Comparison of ENCODE assay signal across 8 cellular contexts in the genomic region with DNA sequence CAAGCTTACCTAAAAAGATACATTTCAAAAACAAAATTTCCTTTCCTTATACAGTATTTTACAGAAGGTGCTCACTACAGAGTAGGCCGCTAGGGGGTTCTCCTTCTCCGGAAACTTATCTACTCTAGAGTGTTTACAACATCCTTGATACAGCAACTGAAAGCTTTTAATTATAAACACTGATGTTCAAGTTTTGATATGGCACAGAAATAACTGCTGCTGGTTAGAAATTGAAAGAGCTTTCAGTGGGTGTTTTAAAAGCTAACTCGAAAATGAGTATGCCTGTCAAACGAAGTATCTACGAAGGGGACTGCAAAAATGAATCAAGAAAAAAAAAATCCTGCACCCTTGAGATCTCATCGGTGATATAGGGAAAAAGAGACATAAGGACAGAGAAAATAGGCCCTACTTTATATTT. TPM values are rescaled to one million over a fixed set of nuclear protein-coding genes. Genes with fewer than 3 reads are reported as not detected.
A peak's percentile ranks its signal among the peaks of the same experiment; 100 is the strongest.
DNase-seq lines count a peak whose midpoint lies in the region; ATAC-seq, FAIRE-seq and TF ChIP-seq lines count a peak whose summit lies in the region.

No MANE protein-coding gene starts in this region.

- no peak overlapping the region for H2AFZ ChIP-seq in HepG2 (ENCODE audit: low read length)

- intact Hi-C loops in HepG2 (cut with micrococcal nuclease; ENCODE audit: unreplicated experiment): loop anchor here (1.0 to 2.0 kb wide), 3 partner anchors 17 to 45 kb away; partner anchors contain the start of gene C1orf116

- 2% methylated on average over 6 of the region's 6 CpGs for WGBS in HepG2 (ENCODE audit: low lambda C conversion rate)

- H3K4me3 ChIP-seq in BE2C (ENCODE audit: low read depth, low read length) (peak overlapping the region; percentile 95), HepG2 (replicated peaks in 1 of 3; ENCODE audit: insufficient read depth in 1 of 3, low read depth in 2 of 3, low read length in 3 of 3) (peak overlapping the region; percentile 95 to 98 (median 96))

- no peaks in the 10 kb centered on the region; the same call in none of the 2 replicates for H4K20me1 ChIP-seq in HepG2 (ENCODE audit: insufficient read depth, low read length)

- DNase-seq in BE2C: peak; percentile 47
- DNase-seq in NCI-H1105 treated with DMSO at 0.1 percent for 48 hours (lab: John Stamatoyannopoulos, UW): peak; percentile 62
- DNase-seq in dedifferentiated amniotic fluid mesenchymal stem cell (ENCODE audit: extremely low spot score): peak; percentile 70
- peak; percentile 38 for DNase-seq in HepG2 (ENCODE audit: low spot score)
- peak; percentile 32 for DNase-seq in stimulated activated CD8-positive, alpha-beta memory T cell treated with anti-CD3 and anti-CD28 coated beads, Interleukin-15, amount 100 ng/mL, for 1 hour (ENCODE audit: low read depth)

- peaks cover 17% of the 10 kb centered on the region for H3K36me3 ChIP-seq in BE2C
- peaks cover 0 to 10% of the 10 kb centered on the region in 2 experiments; a peak in 1 of 5 replicates for H3K36me3 ChIP-seq in HepG2 (replicated peaks in 1 of 2; ENCODE audit: control insufficient read depth in 1 of 2, insufficient read depth in 2 of 2, low read length in 2 of 2)

- peak overlapping the region; percentile 94 for H3K9ac ChIP-seq in HepG2 (ENCODE audit: insufficient read depth, low read depth, low read length)

- no peak for TF ChIP-seq RAD21 in HepG2 (CRISPR knock-in tag; IDR thresholded peaks at IDR 0.05)

- peak; percentile 30 for ATAC-seq in GM19372 (IDR thresholded peaks at IDR 0.05; ENCODE audit: low read depth, unreplicated experiment)
- ATAC-seq in HepG2: no peak
- no peak for ATAC-seq in GM19351 (IDR thresholded peaks at IDR 0.05; ENCODE audit: unreplicated experiment)

- peaks cover 54% of the 10 kb centered on the region for H3K79me2 ChIP-seq in HepG2 (ENCODE audit: insufficient read depth, low read length)

- peaks cover 11% of the 10 kb centered on the region for H3K27me3 ChIP-seq in BE2C
- no peaks in the 10 kb centered on the region; a peak in 1 of 5 replicates for H3K27me3 ChIP-seq in HepG2 (ENCODE audit: control insufficient read depth in 1 of 2, insufficient read depth in 2 of 2, low read length in 2 of 2)

- BruUV-seq in HepG2 (replicated peaks; lab: Mats Ljungman, UMichigan): TSS peak; percentile 46

- H3K9me3 ChIP-seq in BE2C: no peaks in the 10 kb centered on the region
- no peaks in the 10 kb centered on the region for H3K9me3 ChIP-seq in HepG2 (ENCODE audit: low read length)

- FAIRE-seq in TTC549 (lab: Jason Lieb, UNC) (peak; percentile 90), HepG2 (lab: Jason Lieb, UNC) (no peak)

- peaks cover 6% of the 10 kb centered on the region for H3K4me1 ChIP-seq in BE2C
- peaks cover 62% of the 10 kb centered on the region for H3K4me1 ChIP-seq in HepG2 (ENCODE audit: insufficient read depth, low read length)

- TF ChIP-seq POLR2A in HepG2 (IDR thresholded peaks at IDR 0.05; ENCODE audit: insufficient read depth in 1 of 2, low read depth in 2 of 2, low read length in 2 of 2): no peak

- peak overlapping the region; percentile 98 for H3K4me2 ChIP-seq in HepG2 (ENCODE audit: low read depth, low read length)

- POLR2A ChIA-PET in HepG2 (lab: Yijun Ruan, JAX): interaction anchor here (2.0 kb wide), 1 partner anchor 18 kb away, joined by 6 read pairs; the partner anchor contains the start of gene C1orf116

- peak overlapping the region; percentile 90 for H3K27ac ChIP-seq in HepG2 (ENCODE audit: extremely low read length, insufficient read depth, low read length)

- TF ChIP-seq EP300 in HepG2 (IDR thresholded peaks at IDR 0.05; ENCODE audit: low read depth in 2 of 2, low read length in 2 of 2) (no peak), HepG2 (CRISPR knock-in tag; IDR thresholded peaks at IDR 0.05; ENCODE audit: borderline replicate concordance) (no peak)

- in situ Hi-C loops in HepG2 (cut with HindIII; ENCODE audit: extremely low pct_ligation_motif_present, low pct_unique_long_range_greater_than_20kb): no loop called here

- TF ChIP-seq CTCF in BE2C (IDR thresholded peaks at IDR 0.05; ENCODE audit: low read depth, low read length) (peak; percentile 89), HepG2 (CRISPR knock-in tag; IDR thresholded peaks at IDR 0.05) (peak; percentile 59)

- CTCF ChIA-PET in HepG2 (lab: Yijun Ruan, JAX; ENCODE audit: low intra/inter-chr PET ratio, low total read pairs): interaction anchor here (1.4 to 3.2 kb wide), 2 partner anchors 27 to 450 kb away, joined by 3 to 14 read pairs; no protein-coding TSS in a partner anchor

RNA-seq across cellular contexts. Expression of gene YOD1, which starts 1.0 kb away (rescaled TPM):
- 5.1 TPM for polyA plus RNA-seq in BE2C (2012; ENCODE audit: insufficient read depth, insufficient read length, low read depth)
- total RNA-seq in HepG2 (2016; rRNA removed; fragmentation: Illumina TruSeq; extraction: Trizol): 9.1 and 14.1 TPM in 2 replicates
- 0.91 and 1.1 TPM in 2 replicates for total RNA-seq in HepG2 (2016; cell fraction: cytosol; rRNA removed; fragmentation: Illumina TruSeq; extraction: Trizol; ENCODE audit: low read depth)
- 9.1 and 13.9 TPM in 2 replicates for total RNA-seq in HepG2 (2016; cell fraction: insoluble cytoplasmic fraction; rRNA removed; fragmentation: Illumina TruSeq; extraction: Trizol)
- total RNA-seq in HepG2 (2016; cell fraction: membrane; rRNA removed; fragmentation: Illumina TruSeq; extraction: Trizol): 5.3 and 5.7 TPM in 2 replicates
- 14.7 and 16.3 TPM in 2 replicates for total RNA-seq in HepG2 (2016; cell fraction: nucleus; rRNA removed; fragmentation: Illumina TruSeq; extraction: Trizol)
- polyA plus RNA-seq in HepG2 (2011; rRNA removed): 2.5 and 3.4 TPM in 2 replicates
- 1.1 and 1.7 TPM in 2 replicates for polyA plus RNA-seq in HepG2 (2011; cell fraction: cytosol; rRNA removed)
- polyA plus RNA-seq in HepG2 (2011; cell fraction: nucleus; rRNA removed): 4.1 and 4.8 TPM in 2 replicates
- polyA plus RNA-seq in HepG2 (2012): 3.9 and 4.9 TPM in 2 replicates
- 0.36 and 0.38 TPM in 2 replicates for polyA plus RNA-seq in HepG2 (2016; cell fraction: cytosol; fragmentation: Illumina TruSeq; extraction: Trizol; ENCODE audit: low read depth)
- 9.5 and 10.5 TPM in 2 replicates for polyA plus RNA-seq in HepG2 (2016; cell fraction: insoluble cytoplasmic fraction; fragmentation: Illumina TruSeq; extraction: Trizol; ENCODE audit: low read depth)
- 2.4 and 2.5 TPM in 2 replicates for polyA plus RNA-seq in HepG2 (2016; cell fraction: membrane; fragmentation: Illumina TruSeq; extraction: Trizol; ENCODE audit: low read depth)
- polyA plus RNA-seq in HepG2 (2016; cell fraction: nucleus; fragmentation: Illumina TruSeq; extraction: Trizol; ENCODE audit: insufficient read depth, low read depth): 15.7 and 15.8 TPM in 2 replicates
- 2.4 and 7.1 TPM in 2 replicates for polyA minus RNA-seq in HepG2 (2011; rRNA and poly(A)+ RNA removed; ENCODE audit: low replicate concordance)
- polyA minus RNA-seq in HepG2 (2011; cell fraction: cytosol; rRNA and poly(A)+ RNA removed): 3.2 and 3.8 TPM in 2 replicates
- 16.9 and 21.2 TPM in 2 replicates for polyA minus RNA-seq in HepG2 (2011; cell fraction: nucleus; rRNA and poly(A)+ RNA removed)

RNA-seq across cellular contexts. Expression of gene PFKFB2, which starts 3.1 kb away (rescaled TPM):
- polyA plus RNA-seq in BE2C (2012; ENCODE audit: insufficient read depth, insufficient read length, low read depth): 2.6 TPM
- total RNA-seq in HepG2 (2016; rRNA removed; fragmentation: Illumina TruSeq; extraction: Trizol): 9.4 and 10.6 TPM in 2 replicates
- total RNA-seq in HepG2 (2016; cell fraction: cytosol; rRNA removed; fragmentation: Illumina TruSeq; extraction: Trizol; ENCODE audit: low read depth): 0.62 and 0.71 TPM in 2 replicates
- 10.2 and 10.9 TPM in 2 replicates for total RNA-seq in HepG2 (2016; cell fraction: insoluble cytoplasmic fraction; rRNA removed; fragmentation: Illumina TruSeq; extraction: Trizol)
- 2.7 and 2.9 TPM in 2 replicates for total RNA-seq in HepG2 (2016; cell fraction: membrane; rRNA removed; fragmentation: Illumina TruSeq; extraction: Trizol)
- total RNA-seq in HepG2 (2016; cell fraction: nucleus; rRNA removed; fragmentation: Illumina TruSeq; extraction: Trizol): 12.6 and 18.6 TPM in 2 replicates
- polyA plus RNA-seq in HepG2 (2011; rRNA removed): 3.9 and 4.6 TPM in 2 replicates
- 1.8 and 2.7 TPM in 2 replicates for polyA plus RNA-seq in HepG2 (2011; cell fraction: cytosol; rRNA removed)
- polyA plus RNA-seq in HepG2 (2011; cell fraction: nucleus; rRNA removed): 8.6 and 10.6 TPM in 2 replicates
- polyA plus RNA-seq in HepG2 (2012): 3.6 and 4.1 TPM in 2 replicates
- 0.22 and 0.25 TPM in 2 replicates for polyA plus RNA-seq in HepG2 (2016; cell fraction: cytosol; fragmentation: Illumina TruSeq; extraction: Trizol; ENCODE audit: low read depth)
- polyA plus RNA-seq in HepG2 (2016; cell fraction: insoluble cytoplasmic fraction; fragmentation: Illumina TruSeq; extraction: Trizol; ENCODE audit: low read depth): 5.0 TPM in 2 replicates
- polyA plus RNA-seq in HepG2 (2016; cell fraction: membrane; fragmentation: Illumina TruSeq; extraction: Trizol; ENCODE audit: low read depth): 0.60 and 0.72 TPM in 2 replicates
- 16.4 and 17.0 TPM in 2 replicates for polyA plus RNA-seq in HepG2 (2016; cell fraction: nucleus; fragmentation: Illumina TruSeq; extraction: Trizol; ENCODE audit: insufficient read depth, low read depth)
- 5.5 and 25.8 TPM in 2 replicates for polyA minus RNA-seq in HepG2 (2011; rRNA and poly(A)+ RNA removed; ENCODE audit: low replicate concordance)
- polyA minus RNA-seq in HepG2 (2011; cell fraction: cytosol; rRNA and poly(A)+ RNA removed): 2.8 and 3.1 TPM in 2 replicates
- polyA minus RNA-seq in HepG2 (2011; cell fraction: nucleus; rRNA and poly(A)+ RNA removed): 11.5 and 15.7 TPM in 2 replicates

RNA-seq across cellular contexts. Expression of gene C1orf116, which starts 17.4 kb away (rescaled TPM):
- not detected for polyA plus RNA-seq in BE2C (2012; ENCODE audit: insufficient read depth, insufficient read length, low read depth)
- 0.95 and 1.1 TPM in 2 replicates for total RNA-seq in HepG2 (2016; rRNA removed; fragmentation: Illumina TruSeq; extraction: Trizol)
- total RNA-seq in HepG2 (2016; cell fraction: cytosol; rRNA removed; fragmentation: Illumina TruSeq; extraction: Trizol; ENCODE audit: low read depth): 0.18 and 0.20 TPM in 2 replicates
- total RNA-seq in HepG2 (2016; cell fraction: insoluble cytoplasmic fraction; rRNA removed; fragmentation: Illumina TruSeq; extraction: Trizol): 0.80 and 0.89 TPM in 2 replicates
- total RNA-seq in HepG2 (2016; cell fraction: membrane; rRNA removed; fragmentation: Illumina TruSeq; extraction: Trizol): 0.56 and 0.65 TPM in 2 replicates
- total RNA-seq in HepG2 (2016; cell fraction: nucleus; rRNA removed; fragmentation: Illumina TruSeq; extraction: Trizol): 1.0 and 1.1 TPM in 2 replicates
- 0.51 and 0.77 TPM in 2 replicates for polyA plus RNA-seq in HepG2 (2011; rRNA removed)
- polyA plus RNA-seq in HepG2 (2011; cell fraction: cytosol; rRNA removed): 0.20 and 0.29 TPM in 2 replicates
- 1.0 and 1.2 TPM in 2 replicates for polyA plus RNA-seq in HepG2 (2011; cell fraction: nucleus; rRNA removed)
- 0.36 and 0.48 TPM in 2 replicates for polyA plus RNA-seq in HepG2 (2012)
- 0.09 and 0.16 TPM in 2 replicates for polyA plus RNA-seq in HepG2 (2016; cell fraction: cytosol; fragmentation: Illumina TruSeq; extraction: Trizol; ENCODE audit: low read depth)
- 1.4 and 1.6 TPM in 2 replicates for polyA plus RNA-seq in HepG2 (2016; cell fraction: insoluble cytoplasmic fraction; fragmentation: Illumina TruSeq; extraction: Trizol; ENCODE audit: low read depth)
- 0.35 and 0.52 TPM in 2 replicates for polyA plus RNA-seq in HepG2 (2016; cell fraction: membrane; fragmentation: Illumina TruSeq; extraction: Trizol; ENCODE audit: low read depth)
- polyA plus RNA-seq in HepG2 (2016; cell fraction: nucleus; fragmentation: Illumina TruSeq; extraction: Trizol; ENCODE audit: insufficient read depth, low read depth): 1.4 and 1.9 TPM in 2 replicates
- polyA minus RNA-seq in HepG2 (2011; rRNA and poly(A)+ RNA removed; ENCODE audit: low replicate concordance): 0.80 TPM in 2 replicates
- 0.44 and 0.69 TPM in 2 replicates for polyA minus RNA-seq in HepG2 (2011; cell fraction: cytosol; rRNA and poly(A)+ RNA removed)
- polyA minus RNA-seq in HepG2 (2011; cell fraction: nucleus; rRNA and poly(A)+ RNA removed): 1.5 and 2.6 TPM in 2 replicates

RNA-seq across cellular contexts. Expression of gene C4BPB, which starts 38.7 kb away (rescaled TPM):
- not detected for polyA plus RNA-seq in BE2C (2012; ENCODE audit: insufficient read depth, insufficient read length, low read depth)
- 115 and 155 TPM in 2 replicates for total RNA-seq in HepG2 (2016; rRNA removed; fragmentation: Illumina TruSeq; extraction: Trizol)
- total RNA-seq in HepG2 (2016; cell fraction: cytosol; rRNA removed; fragmentation: Illumina TruSeq; extraction: Trizol; ENCODE audit: low read depth): 32.6 and 35.5 TPM in 2 replicates
- total RNA-seq in HepG2 (2016; cell fraction: insoluble cytoplasmic fraction; rRNA removed; fragmentation: Illumina TruSeq; extraction: Trizol): 103 and 158 TPM in 2 replicates
- total RNA-seq in HepG2 (2016; cell fraction: membrane; rRNA removed; fragmentation: Illumina TruSeq; extraction: Trizol): 54.7 and 56.1 TPM in 2 replicates
- total RNA-seq in HepG2 (2016; cell fraction: nucleus; rRNA removed; fragmentation: Illumina TruSeq; extraction: Trizol): 137 and 149 TPM in 2 replicates
- 266 and 267 TPM in 2 replicates for polyA plus RNA-seq in HepG2 (2011; rRNA removed)
- 125 and 190 TPM in 2 replicates for polyA plus RNA-seq in HepG2 (2011; cell fraction: cytosol; rRNA removed)
- 342 and 476 TPM in 2 replicates for polyA plus RNA-seq in HepG2 (2011; cell fraction: nucleus; rRNA removed)
- polyA plus RNA-seq in HepG2 (2012): 127 and 145 TPM in 2 replicates
- polyA plus RNA-seq in HepG2 (2016; cell fraction: cytosol; fragmentation: Illumina TruSeq; extraction: Trizol; ENCODE audit: low read depth): 28.4 and 30.6 TPM in 2 replicates
- 83.2 and 84.7 TPM in 2 replicates for polyA plus RNA-seq in HepG2 (2016; cell fraction: insoluble cytoplasmic fraction; fragmentation: Illumina TruSeq; extraction: Trizol; ENCODE audit: low read depth)
- 38.4 and 38.5 TPM in 2 replicates for polyA plus RNA-seq in HepG2 (2016; cell fraction: membrane; fragmentation: Illumina TruSeq; extraction: Trizol; ENCODE audit: low read depth)
- polyA plus RNA-seq in HepG2 (2016; cell fraction: nucleus; fragmentation: Illumina TruSeq; extraction: Trizol; ENCODE audit: insufficient read depth, low read depth): 222 and 224 TPM in 2 replicates
- polyA minus RNA-seq in HepG2 (2011; rRNA and poly(A)+ RNA removed; ENCODE audit: low replicate concordance): 81.3 and 321 TPM in 2 replicates
- 34.7 and 50.0 TPM in 2 replicates for polyA minus RNA-seq in HepG2 (2011; cell fraction: cytosol; rRNA and poly(A)+ RNA removed)
- polyA minus RNA-seq in HepG2 (2011; cell fraction: nucleus; rRNA and poly(A)+ RNA removed): 175 and 265 TPM in 2 replicates

RNA-seq across cellular contexts. Expression of gene C4BPA, which starts 54.0 kb away (rescaled TPM):
- polyA plus RNA-seq in BE2C (2012; ENCODE audit: insufficient read depth, insufficient read length, low read depth): not detected
- 18.7 and 32.1 TPM in 2 replicates for total RNA-seq in HepG2 (2016; rRNA removed; fragmentation: Illumina TruSeq; extraction: Trizol)
- 3.0 and 3.6 TPM in 2 replicates for total RNA-seq in HepG2 (2016; cell fraction: cytosol; rRNA removed; fragmentation: Illumina TruSeq; extraction: Trizol; ENCODE audit: low read depth)
- total RNA-seq in HepG2 (2016; cell fraction: insoluble cytoplasmic fraction; rRNA removed; fragmentation: Illumina TruSeq; extraction: Trizol): 20.0 and 32.8 TPM in 2 replicates
- total RNA-seq in HepG2 (2016; cell fraction: membrane; rRNA removed; fragmentation: Illumina TruSeq; extraction: Trizol): 8.4 and 8.5 TPM in 2 replicates
- total RNA-seq in HepG2 (2016; cell fraction: nucleus; rRNA removed; fragmentation: Illumina TruSeq; extraction: Trizol): 25.3 and 31.2 TPM in 2 replicates
- polyA plus RNA-seq in HepG2 (2011; rRNA removed): 60.1 and 86.3 TPM in 2 replicates
- polyA plus RNA-seq in HepG2 (2011; cell fraction: cytosol; rRNA removed): 31.3 and 80.8 TPM in 2 replicates
- 20.1 and 40.4 TPM in 2 replicates for polyA plus RNA-seq in HepG2 (2011; cell fraction: nucleus; rRNA removed)
- 27.8 and 31.2 TPM in 2 replicates for polyA plus RNA-seq in HepG2 (2012)
- 3.4 and 4.2 TPM in 2 replicates for polyA plus RNA-seq in HepG2 (2016; cell fraction: cytosol; fragmentation: Illumina TruSeq; extraction: Trizol; ENCODE audit: low read depth)
- 24.1 and 24.2 TPM in 2 replicates for polyA plus RNA-seq in HepG2 (2016; cell fraction: insoluble cytoplasmic fraction; fragmentation: Illumina TruSeq; extraction: Trizol; ENCODE audit: low read depth)
- 6.7 and 8.1 TPM in 2 replicates for polyA plus RNA-seq in HepG2 (2016; cell fraction: membrane; fragmentation: Illumina TruSeq; extraction: Trizol; ENCODE audit: low read depth)
- 36.3 and 36.5 TPM in 2 replicates for polyA plus RNA-seq in HepG2 (2016; cell fraction: nucleus; fragmentation: Illumina TruSeq; extraction: Trizol; ENCODE audit: insufficient read depth, low read depth)
- polyA minus RNA-seq in HepG2 (2011; rRNA and poly(A)+ RNA removed; ENCODE audit: low replicate concordance): 2.9 and 24.1 TPM in 2 replicates
- 15.5 and 33.3 TPM in 2 replicates for polyA minus RNA-seq in HepG2 (2011; cell fraction: cytosol; rRNA and poly(A)+ RNA removed)
- 16.2 and 28.8 TPM in 2 replicates for polyA minus RNA-seq in HepG2 (2011; cell fraction: nucleus; rRNA and poly(A)+ RNA removed)
